ENCODE assay signal across 13 cellular contexts in the genomic region with DNA sequence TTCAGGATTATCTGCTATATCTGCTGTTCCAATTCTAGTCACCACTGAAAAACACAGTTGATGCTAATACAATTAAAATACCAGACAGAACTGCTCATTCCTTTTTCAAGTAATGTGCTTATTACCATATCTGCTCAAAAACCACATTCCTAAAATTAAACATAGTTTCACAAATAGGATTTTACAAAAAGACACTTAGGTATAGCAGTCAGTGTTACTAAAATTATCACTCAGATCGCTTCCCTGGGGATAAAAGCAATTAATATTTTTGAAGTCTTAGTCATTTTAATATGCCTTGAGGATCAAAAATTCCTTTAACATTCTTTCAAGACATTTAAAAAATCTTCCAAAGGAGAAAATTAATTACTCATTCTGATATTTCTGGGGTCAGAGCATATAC.
"Had no signal": no experiment of that assay in that cellular context is flagged by ENCODE, and none has a peak within 500 bp of the region (broad histone marks: within the 10 kb centered on the region; RNA-seq: fewer than 3 reads in every experiment).

No MANE protein-coding gene starts in this region.

- H3K4me3 Mint-ChIP-seq: activated naive CD4-positive, alpha-beta T cell treated with anti-CD3 and anti-CD28 coated beads for 36 hours; activated naive CD8-positive, alpha-beta T cell treated with anti-CD3 and anti-CD28 coated beads, Interleukin-2, amount 50 U/mL, for 24 hours; naive B cell; neural progenitor cell; stimulated activated memory B cell treated with anti-CD40 and anti-IgM and Interleukin-4, amounts not matched to agents 10 μg/mL and 1 μg/mL and 100 μg/mL, for 72 hours had no signal

- H3K9me3 Mint-ChIP-seq: activated naive CD4-positive, alpha-beta T cell treated with anti-CD3 and anti-CD28 coated beads for 36 hours; activated naive CD8-positive, alpha-beta T cell treated with anti-CD3 and anti-CD28 coated beads, Interleukin-2, amount 50 U/mL, for 24 hours; activated T-helper 2 cell treated with anti-CD3 and anti-CD28 coated beads, Interferon-gamma antibody, Interleukin-2, Interleukin-4, amounts not matched to agents 10 μg/mL and 5 μg/mL and 100 μg/mL, durations not matched to agents 14 hours and 24 hours and 36 hours; naive B cell; neural progenitor cell; stimulated activated memory B cell treated with anti-CD40 and anti-IgM and Interleukin-4, amounts not matched to agents 10 μg/mL and 1 μg/mL and 100 μg/mL, for 72 hours had no signal

- ATAC-seq: activated naive CD8-positive, alpha-beta T cell treated with anti-CD3 and anti-CD28 coated beads, Interleukin-2, amount 50 U/mL, for 24 hours; pancreas; stimulated activated memory B cell treated with anti-CD40 and anti-IgM and Interleukin-4, amounts not matched to agents 10 μg/mL and 1 μg/mL and 100 μg/mL, for 72 hours had no signal

- H3K27me3 Mint-ChIP-seq: activated naive CD8-positive, alpha-beta T cell treated with anti-CD3 and anti-CD28 coated beads, Interleukin-2, amount 50 U/mL, for 24 hours; naive B cell; stimulated activated memory B cell treated with anti-CD40 and anti-IgM and Interleukin-4, amounts not matched to agents 10 μg/mL and 1 μg/mL and 100 μg/mL, for 72 hours had no signal

- H3K27ac Mint-ChIP-seq: activated naive CD4-positive, alpha-beta T cell treated with anti-CD3 and anti-CD28 coated beads for 36 hours; activated naive CD8-positive, alpha-beta T cell treated with anti-CD3 and anti-CD28 coated beads, Interleukin-2, amount 50 U/mL, for 24 hours; activated T-helper 2 cell treated with anti-CD3 and anti-CD28 coated beads, Interferon-gamma antibody, Interleukin-2, Interleukin-4, amounts not matched to agents 10 μg/mL and 5 μg/mL and 100 μg/mL, durations not matched to agents 14 hours and 24 hours and 36 hours; neural progenitor cell; stimulated activated memory B cell treated with anti-CD40 and anti-IgM and Interleukin-4, amounts not matched to agents 10 μg/mL and 1 μg/mL and 100 μg/mL, for 72 hours had no signal

- H3K4me1 Mint-ChIP-seq: naive B cell; neural progenitor cell; stimulated activated memory B cell treated with anti-CD40 and anti-IgM and Interleukin-4, amounts not matched to agents 10 μg/mL and 1 μg/mL and 100 μg/mL, for 72 hours had no signal

- DNase-seq: activated CD4-positive, alpha-beta T cell treated with anti-CD3 and anti-CD28 coated beads for 1 hour; activated CD4-positive, alpha-beta T cell treated with anti-CD3 and anti-CD28 coated beads, Interleukin-2, amount 50 U/mL, for 48 hours; activated naive CD4-positive, alpha-beta T cell treated with anti-CD3 and anti-CD28 coated beads for 36 hours; activated naive CD8-positive, alpha-beta T cell treated with anti-CD3 and anti-CD28 coated beads, Interleukin-2, amount 50 U/mL, for 24 hours; islet precursor cell; naive B cell; pancreas; sigmoid colon; stimulated activated CD4-positive, alpha-beta T cell treated with anti-CD3 and anti-CD28 coated beads, Interleukin-12 subunit alpha, Interleukin-12 subunit beta, amount 100 ng/mL, for 4 hours; thyroid gland had no signal
